In genomic region chr11:60857378-60858232, GRCh38 we compare ENCODE assay signal across 17 cellular contexts. TPM values are rescaled to one million over a fixed set of nuclear protein-coding genes. Genes with fewer than 3 reads are reported as not detected.
A peak's percentile ranks its signal among the peaks of the same experiment; 100 is the strongest.
DNase-seq lines count a peak whose midpoint lies in the region; ATAC-seq lines count a peak whose summit lies in the region.
"Had no signal": no experiment of that assay in that cellular context is flagged by ENCODE, and none has a peak within 500 bp of the region (broad histone marks: within the 10 kb centered on the region; RNA-seq: fewer than 3 reads in every experiment).

No MANE protein-coding gene starts in this region.

- no peak overlapping the region for H3K4me3 Mint-ChIP-seq in activated T-cell treated with anti-CD3 and anti-CD28 coated beads, Interleukin-2, amount 50 U/mL, for 72 hours
- H3K4me3 Mint-ChIP-seq in T-helper 2 cell treated with Interferon-gamma antibody and Interleukin-4, amounts not matched to agents 5 μg/mL and 100 μg/mL, for 36 hours: no peak overlapping the region
- H3K4me3 Mint-ChIP-seq: activated B cell treated with CpG ODN at 0.5 μM for 24 hours, memory B cell had no signal

- no peaks in the 10 kb centered on the region for H3K36me3 Mint-ChIP-seq in activated T-cell treated with anti-CD3 and anti-CD28 coated beads, Interleukin-2, amount 50 U/mL, for 72 hours (ENCODE audit: insufficient read depth in 2 of 2)
- H3K36me3 Mint-ChIP-seq in T-helper 2 cell treated with Interferon-gamma antibody and Interleukin-4, amounts not matched to agents 5 μg/mL and 100 μg/mL, for 36 hours (ENCODE audit: low read depth): peaks cover 11% of the 10 kb centered on the region

- no peak overlapping the region for H3K27ac Mint-ChIP-seq in activated T-cell treated with anti-CD3 and anti-CD28 coated beads, Interleukin-2, amount 50 U/mL, for 72 hours
- H3K27ac Mint-ChIP-seq in T-helper 2 cell treated with Interferon-gamma antibody and Interleukin-4, amounts not matched to agents 5 μg/mL and 100 μg/mL, for 36 hours: peak overlapping the region; percentile 39
- H3K27ac Mint-ChIP-seq: activated B cell treated with CpG ODN at 0.5 μM for 24 hours, memory B cell had no signal

- no peak for DNase-seq in activated T-cell treated with anti-CD3 and anti-CD28 coated beads, Interleukin-2, amount 50 U/mL, for 72 hours
- DNase-seq in activated T-cell treated with anti-CD3 and anti-CD28 coated beads, Interleukin-2, amount 50 U/mL, for 48 hours: no peak
- DNase-seq in T-helper 2 cell treated with Interferon-gamma antibody and Interleukin-4, amounts not matched to agents 5 μg/mL and 100 μg/mL, for 36 hours (ENCODE audit: low spot score): no peak
- DNase-seq in fibroblast of peridontal ligament (ENCODE audit: extremely low read depth) (peak; percentile 40), germinal center (ENCODE audit: low spot score) (no peak), NCI-H146 (lab: John Stamatoyannopoulos, UW) (no peak), NCI-H2107 (lab: John Stamatoyannopoulos, UW) (no peak)
- no peak for DNase-seq in stimulated activated naive CD8-positive, alpha-beta T cell treated with anti-CD3 and anti-CD28 coated beads, Interleukin-15, Interleukin-2, amounts not matched to agents 100 U/mL and 50 U/mL, for 24 hours
- DNase-seq: activated B cell treated with CpG ODN at 0.5 μM for 24 hours, foreskin melanocyte, NCI-H2029 treated with DMSO at 0.1 percent for 48 hours, NCI-H526 had no signal

- H3K27me3 Mint-ChIP-seq in activated T-cell treated with anti-CD3 and anti-CD28 coated beads, Interleukin-2, amount 50 U/mL, for 72 hours (ENCODE audit: low read depth): no peaks in the 10 kb centered on the region
- no peaks in the 10 kb centered on the region for H3K27me3 Mint-ChIP-seq in T-helper 2 cell treated with Interferon-gamma antibody and Interleukin-4, amounts not matched to agents 5 μg/mL and 100 μg/mL, for 36 hours (ENCODE audit: low read depth)
- H3K27me3 Mint-ChIP-seq: activated B cell treated with CpG ODN at 0.5 μM for 24 hours, memory B cell had no signal

- peak; percentile 60 to 76 for ATAC-seq in activated T-cell treated with anti-CD3 and anti-CD28 coated beads, Interleukin-2, amount 50 U/mL, for 72 hours (replicated peaks in 1 of 2)
- ATAC-seq in stimulated activated naive CD8-positive, alpha-beta T cell treated with anti-CD3 and anti-CD28 coated beads, Interleukin-15, Interleukin-2, amounts not matched to agents 100 U/mL and 50 U/mL, for 24 hours: peak; percentile 49

- H3K9me3 Mint-ChIP-seq in activated T-cell treated with anti-CD3 and anti-CD28 coated beads, Interleukin-2, amount 50 U/mL, for 72 hours: no peaks in the 10 kb centered on the region
- H3K9me3 Mint-ChIP-seq in T-helper 2 cell treated with Interferon-gamma antibody and Interleukin-4, amounts not matched to agents 5 μg/mL and 100 μg/mL, for 36 hours: no peaks in the 10 kb centered on the region
- H3K9me3 Mint-ChIP-seq: activated B cell treated with CpG ODN at 0.5 μM for 24 hours, memory B cell had no signal

- peaks cover 19% of the 10 kb centered on the region for H3K4me1 Mint-ChIP-seq in activated T-cell treated with anti-CD3 and anti-CD28 coated beads, Interleukin-2, amount 50 U/mL, for 72 hours (ENCODE audit: low read depth)
- H3K4me1 Mint-ChIP-seq in T-helper 2 cell treated with Interferon-gamma antibody and Interleukin-4, amounts not matched to agents 5 μg/mL and 100 μg/mL, for 36 hours (ENCODE audit: low read depth): peaks cover 52% of the 10 kb centered on the region

RNA-seq across cellular contexts. Expression of gene PTGDR2, which starts 1.9 kb away (rescaled TPM):
- under 1 TPM; 0.16 to 0.17 TPM for total RNA-seq in activated T-cell treated with anti-CD3 and anti-CD28 coated beads, Interleukin-2, amount 50 U/mL, for 72 hours
- total RNA-seq: activated B cell treated with CpG ODN at 0.5 μM for 24 hours, astrocyte, dermis microvascular lymphatic vessel endothelial cell had no signal

RNA-seq across cellular contexts. Expression of gene ZP1, which starts 9.7 kb away (rescaled TPM):
- not detected for total RNA-seq in activated T-cell treated with anti-CD3 and anti-CD28 coated beads, Interleukin-2, amount 50 U/mL, for 72 hours
- total RNA-seq: A673, activated B cell treated with CpG ODN at 0.5 μM for 24 hours, astrocyte, dermis microvascular lymphatic vessel endothelial cell, skeletal muscle tissue had no signal

RNA-seq across cellular contexts. Expression of gene CCDC86, which starts 15.7 kb away (rescaled TPM):
- total RNA-seq in activated T-cell treated with anti-CD3 and anti-CD28 coated beads, Interleukin-2, amount 50 U/mL, for 72 hours: 10 to 100 TPM; 16.4 to 23.9 TPM

RNA-seq across cellular contexts. Expression of gene PRPF19, which starts 48.8 kb away (rescaled TPM):
- total RNA-seq in activated T-cell treated with anti-CD3 and anti-CD28 coated beads, Interleukin-2, amount 50 U/mL, for 72 hours: 100 to 1,000 TPM; 139 to 175 TPM

RNA-seq across cellular contexts. Expression of gene TMEM109, which starts 56.4 kb away (rescaled TPM):
- 10 to 100 TPM; 61.9 to 66.3 TPM for total RNA-seq in activated T-cell treated with anti-CD3 and anti-CD28 coated beads, Interleukin-2, amount 50 U/mL, for 72 hours
